ENCODE assay signal across 25 cellular contexts in genomic region chr10:78342787-78343186, GRCh38.
DNase-seq lines count a peak whose midpoint lies in the region; ATAC-seq and TF ChIP-seq lines count a peak whose summit lies in the region.
"Had no signal": no experiment of that assay in that cellular context is flagged by ENCODE, and none has a peak within 500 bp of the region (broad histone marks: within the 10 kb centered on the region; RNA-seq: fewer than 3 reads in every experiment).

No MANE protein-coding gene starts in this region.

- H3K4me3 ChIP-seq in endodermal cell (ENCODE audit: low read length), result no peak overlapping the region
- H3K4me3 ChIP-seq: BLaER1, GM12878, HAP-1, neural progenitor cell, prostate gland had no signal

- no peaks in the 10 kb centered on the region for H3K36me3 ChIP-seq in endodermal cell (ENCODE audit: control insufficient read depth, insufficient read depth, low read length)
- H3K36me3 ChIP-seq: BLaER1, HAP-1, neural progenitor cell, prostate gland had no signal

- no peak for TF ChIP-seq CTCF in endodermal cell (conservative IDR thresholded peaks at IDR 0.05)
- no peak for TF ChIP-seq CTCF in osteocyte (IDR thresholded peaks at IDR 0.05)
- TF ChIP-seq CTCF in GM20000 (IDR thresholded peaks at IDR 0.05; ENCODE audit: extremely low read depth, missing control alignments), result no peak

- H3K4me1 Mint-ChIP-seq in activated naive CD4-positive, alpha-beta T cell treated with anti-CD3 and anti-CD28 coated beads, Interleukin-2, amount 10 ng/mL, durations not matched to agents 7 days and 5 days, result no peaks in the 10 kb centered on the region
- peaks cover 2% of the 10 kb centered on the region for H3K4me1 Mint-ChIP-seq in endodermal cell
- no peaks in the 10 kb centered on the region for H3K4me1 Mint-ChIP-seq in osteocyte (ENCODE audit: unreplicated experiment)
- H3K4me1 Mint-ChIP-seq: activated naive CD8-positive, alpha-beta T cell treated with anti-CD3 and anti-CD28 coated beads, Interleukin-2, amount 10 ng/mL, durations not matched to agents 7 days and 5 days had no signal

- peaks cover 3% of the 10 kb centered on the region for H3K9me3 ChIP-seq in endodermal cell (ENCODE audit: control insufficient read depth, low read length)
- H3K9me3 ChIP-seq: BLaER1, HAP-1, prostate gland had no signal

- no peak overlapping the region for H3K27ac ChIP-seq in endodermal cell (ENCODE audit: low read depth, low read length)
- H3K27ac ChIP-seq: BLaER1, neural progenitor cell, prostate gland had no signal

- H3K36me3 Mint-ChIP-seq in activated naive CD4-positive, alpha-beta T cell treated with anti-CD3 and anti-CD28 coated beads, Interleukin-2, amount 10 ng/mL, durations not matched to agents 7 days and 5 days, result no peaks in the 10 kb centered on the region
- H3K36me3 Mint-ChIP-seq in endodermal cell (ENCODE audit: low read depth) (no peaks in the 10 kb centered on the region), osteocyte (ENCODE audit: unreplicated experiment) (no peaks in the 10 kb centered on the region)
- H3K36me3 Mint-ChIP-seq: activated naive CD8-positive, alpha-beta T cell treated with anti-CD3 and anti-CD28 coated beads, Interleukin-2, amount 10 ng/mL, durations not matched to agents 7 days and 5 days; neural progenitor cell had no signal

- H3K9me3 Mint-ChIP-seq in activated naive CD4-positive, alpha-beta T cell treated with anti-CD3 and anti-CD28 coated beads, Interleukin-2, amount 10 ng/mL, durations not matched to agents 7 days and 5 days, result no peaks in the 10 kb centered on the region
- H3K9me3 Mint-ChIP-seq in endodermal cell, result peaks cover 14% of the 10 kb centered on the region
- H3K9me3 Mint-ChIP-seq in osteocyte (ENCODE audit: unreplicated experiment), result no peaks in the 10 kb centered on the region
- H3K9me3 Mint-ChIP-seq: activated naive CD8-positive, alpha-beta T cell treated with anti-CD3 and anti-CD28 coated beads, Interleukin-2, amount 10 ng/mL, durations not matched to agents 7 days and 5 days; activated T-helper 1 cell treated with anti-CD3 and anti-CD28 coated beads, Interleukin-12 subunit alpha, Interleukin-12 subunit beta, Interleukin-2, Interleukin-4 antibody, amounts not matched to agents 30 ng/mL and 10 ng/mL and 1 ng/mL, durations not matched to agents 14 hours and 24 hours and 36 hours; T-helper 1 cell treated with Interleukin-12 subunit alpha and Interleukin-12 subunit beta and Interleukin-4 antibody, amounts not matched to agents 30 μg/mL and 1 μg/mL, for 36 hours had no signal

- CTCF ChIA-PET in activated naive CD4-positive, alpha-beta T cell treated with anti-CD3 and anti-CD28 coated beads, Interleukin-2, amount 10 ng/mL, durations not matched to agents 7 days and 5 days (lab: Charles Lee), result no interaction called here

- no peak overlapping the region for H3K27ac Mint-ChIP-seq in activated naive CD4-positive, alpha-beta T cell treated with anti-CD3 and anti-CD28 coated beads, Interleukin-2, amount 10 ng/mL, durations not matched to agents 7 days and 5 days
- no peak overlapping the region for H3K27ac Mint-ChIP-seq in endodermal cell
- no peak overlapping the region for H3K27ac Mint-ChIP-seq in osteocyte (ENCODE audit: unreplicated experiment)
- H3K27ac Mint-ChIP-seq: activated naive CD8-positive, alpha-beta T cell treated with anti-CD3 and anti-CD28 coated beads, Interleukin-2, amount 10 ng/mL, durations not matched to agents 7 days and 5 days; activated T-helper 1 cell treated with anti-CD3 and anti-CD28 coated beads, Interleukin-12 subunit alpha, Interleukin-12 subunit beta, Interleukin-2, Interleukin-4 antibody, amounts not matched to agents 30 ng/mL and 10 ng/mL and 1 ng/mL, durations not matched to agents 14 hours and 24 hours and 36 hours; T-helper 1 cell treated with Interleukin-12 subunit alpha and Interleukin-12 subunit beta and Interleukin-4 antibody, amounts not matched to agents 30 μg/mL and 1 μg/mL, for 36 hours had no signal

- no peaks in the 10 kb centered on the region for H3K27me3 ChIP-seq in endodermal cell (ENCODE audit: control insufficient read depth, insufficient read depth, low read length, poor library complexity, severe bottlenecking)
- H3K27me3 ChIP-seq: BLaER1, neural progenitor cell had no signal

- H3K4me3 Mint-ChIP-seq in activated naive CD4-positive, alpha-beta T cell treated with anti-CD3 and anti-CD28 coated beads, Interleukin-2, amount 10 ng/mL, durations not matched to agents 7 days and 5 days, result no peak overlapping the region
- H3K4me3 Mint-ChIP-seq in endodermal cell (no peak overlapping the region), osteocyte (ENCODE audit: unreplicated experiment) (no peak overlapping the region)
- H3K4me3 Mint-ChIP-seq: activated naive CD8-positive, alpha-beta T cell treated with anti-CD3 and anti-CD28 coated beads, Interleukin-2, amount 10 ng/mL, durations not matched to agents 7 days and 5 days; activated T-helper 1 cell treated with anti-CD3 and anti-CD28 coated beads, Interleukin-12 subunit alpha, Interleukin-12 subunit beta, Interleukin-2, Interleukin-4 antibody, amounts not matched to agents 30 ng/mL and 10 ng/mL and 1 ng/mL, durations not matched to agents 14 hours and 24 hours and 36 hours; neural progenitor cell; T-helper 1 cell treated with Interleukin-12 subunit alpha and Interleukin-12 subunit beta and Interleukin-4 antibody, amounts not matched to agents 30 μg/mL and 1 μg/mL, for 36 hours had no signal

- H3K9ac ChIP-seq in endodermal cell (ENCODE audit: extremely low read depth, low read length, poor library complexity, severe bottlenecking), result no peak overlapping the region
- H3K9ac ChIP-seq: BLaER1, neural progenitor cell had no signal

- DNase-seq in activated naive CD4-positive, alpha-beta T cell treated with anti-CD3 and anti-CD28 coated beads, Interleukin-2, amount 10 ng/mL, durations not matched to agents 7 days and 5 days, result peak; percentile 8
- DNase-seq in activated naive CD4-positive, alpha-beta T cell (lab: John Stamatoyannopoulos, UW), result no peak
- peak; percentile 30 for DNase-seq in endodermal cell
- DNase-seq in osteocyte (ENCODE audit: extremely low spot score, unreplicated experiment), result peak; percentile 63
- peak; percentile 32 for DNase-seq in ureter (ENCODE audit: low spot score)
- no peak for DNase-seq in GM20000 (ENCODE audit: low spot score)
- DNase-seq: ACHN; activated CD4-positive, alpha-beta T cell treated with anti-CD3 and anti-CD28 coated beads for 1 hour; activated naive CD8-positive, alpha-beta T cell treated with anti-CD3 and anti-CD28 coated beads, Interleukin-2, amount 10 ng/mL, durations not matched to agents 7 days and 5 days; effector CD4-positive, alpha-beta T cell; foreskin fibroblast; Karpas-422; left ventricle myocardium superior; NCI-H1694; NCI-H2171 treated with DMSO at 0.1 percent for 48 hours; substantia nigra had no signal

- peaks cover 8% of the 10 kb centered on the region for H3K27me3 Mint-ChIP-seq in activated naive CD4-positive, alpha-beta T cell treated with anti-CD3 and anti-CD28 coated beads, Interleukin-2, amount 10 ng/mL, durations not matched to agents 7 days and 5 days
- H3K27me3 Mint-ChIP-seq in endodermal cell (ENCODE audit: insufficient read depth) (peaks cover 2% of the 10 kb centered on the region), osteocyte (ENCODE audit: unreplicated experiment) (peaks cover 71% of the 10 kb centered on the region)

- H3K4me1 ChIP-seq in endodermal cell (ENCODE audit: control insufficient read depth, insufficient read depth, low read length), result no peaks in the 10 kb centered on the region
- H3K4me1 ChIP-seq: BLaER1, HAP-1, prostate gland had no signal

- WGBS in endodermal cell (ENCODE audit: insufficient coverage in 1 of 2, insufficient read length in 1 of 2), 2 experiments, result 73 to 100% methylated on average over 1 to 6 of the region's 6 CpGs

- ATAC-seq in GM18867 (IDR thresholded peaks at IDR 0.05; ENCODE audit: unreplicated experiment) (no peak), GM18861 (IDR thresholded peaks at IDR 0.05; ENCODE audit: unreplicated experiment) (no peak)
- ATAC-seq: GM12878, left ventricle myocardium superior had no signal

Comparison
In these comparisons a context has a peak if more than half of its experiments do, and no peak if none do; other contexts are left out.
1. DNase-seq: peak in activated naive CD4-positive, alpha-beta T cell treated with anti-CD3 and anti-CD28 coated beads, Interleukin-2, amount 10 ng/mL, durations not matched to agents 7 days and 5 days (single experiment), endodermal cell (single experiment), osteocyte (single experiment) and ureter (single experiment); none in activated naive CD4-positive, alpha-beta T cell (0 of 4) and GM20000 (single experiment).